8 cellular contexts compared by ENCODE assay signal in genomic region chr19:10719466-10719961, GRCh38. TPM values are rescaled to one million over a fixed set of nuclear protein-coding genes. Genes with fewer than 3 reads are reported as not detected.
A peak's percentile ranks its signal among the peaks of the same experiment; 100 is the strongest.
DNase-seq lines count a peak whose midpoint lies in the region; ATAC-seq and TF ChIP-seq lines count a peak whose summit lies in the region.

No MANE protein-coding gene starts in this region.

- ATAC-seq in activated CD8-positive, alpha-beta memory T cell treated with anti-CD3 and anti-CD28 coated beads, Interleukin-2, amount 10 ng/mL, durations not matched to agents 7 days and 5 days, result no peak
- ATAC-seq in GM18511 (IDR thresholded peaks at IDR 0.05; ENCODE audit: unreplicated experiment), result no peak

- no peak for TF ChIP-seq CTCF in testis (IDR thresholded peaks at IDR 0.05)

- peak overlapping the region; percentile 98 for H3K4me3 Mint-ChIP-seq in activated CD8-positive, alpha-beta memory T cell treated with anti-CD3 and anti-CD28 coated beads, Interleukin-2, amount 10 ng/mL, durations not matched to agents 7 days and 5 days
- H3K4me3 Mint-ChIP-seq in activated CD4-positive, alpha-beta memory T cell treated with anti-CD3 and anti-CD28 coated beads, Interleukin-2, amount 10 ng/mL, durations not matched to agents 7 days and 5 days, result peak overlapping the region; percentile 99

- CTCF ChIA-PET in activated CD8-positive, alpha-beta memory T cell treated with anti-CD3 and anti-CD28 coated beads, Interleukin-2, amount 10 ng/mL, durations not matched to agents 7 days and 5 days (lab: Charles Lee), result interaction anchor here (0.8 to 6.6 kb wide), 11 partner anchors 18 to 152 kb away, joined by 3 to 132 read pairs (median 16); partner anchors contain the start of genes CARM1, QTRT1 and TMED1
- CTCF ChIA-PET in activated CD4-positive, alpha-beta memory T cell treated with anti-CD3 and anti-CD28 coated beads, Interleukin-2, amount 10 ng/mL, durations not matched to agents 7 days and 5 days (lab: Charles Lee), result interaction anchor here (0.7 to 4.9 kb wide), 6 partner anchors 12 to 145 kb away, joined by 3 to 138 read pairs (median 14); partner anchors contain the start of gene TMED1

- H3K9me3 ChIP-seq in iPS-20b (ENCODE audit: insufficient read depth, low read depth, low read length) (no peaks in the 10 kb centered on the region), testis (no peaks in the 10 kb centered on the region)

- H3K4me3 ChIP-seq in iPS-20b (ENCODE audit: low read length), result peak overlapping the region; percentile 78
- peak overlapping the region; percentile 93 to 100 for H3K4me3 ChIP-seq in testis

- H3K4me1 ChIP-seq in iPS-20b (ENCODE audit: insufficient read depth, low read length) (no peaks in the 10 kb centered on the region), testis (peaks cover 24% of the 10 kb centered on the region)

- peaks cover 21% of the 10 kb centered on the region for H3K36me3 Mint-ChIP-seq in activated CD8-positive, alpha-beta memory T cell treated with anti-CD3 and anti-CD28 coated beads, Interleukin-2, amount 10 ng/mL, durations not matched to agents 7 days and 5 days
- H3K36me3 Mint-ChIP-seq in activated CD4-positive, alpha-beta memory T cell treated with anti-CD3 and anti-CD28 coated beads, Interleukin-2, amount 10 ng/mL, durations not matched to agents 7 days and 5 days (ENCODE audit: low read depth), result peaks cover 17% of the 10 kb centered on the region

- intact Hi-C loops in testis (cut with DNase I; ENCODE audit: low total_unique reads), result loop anchor here (5.0 kb wide), 2 partner anchors 48 to 143 kb away; no protein-coding TSS in a partner anchor

- H3K27me3 Mint-ChIP-seq in activated CD8-positive, alpha-beta memory T cell treated with anti-CD3 and anti-CD28 coated beads, Interleukin-2, amount 10 ng/mL, durations not matched to agents 7 days and 5 days, result no peaks in the 10 kb centered on the region
- no peaks in the 10 kb centered on the region for H3K27me3 Mint-ChIP-seq in activated CD4-positive, alpha-beta memory T cell treated with anti-CD3 and anti-CD28 coated beads, Interleukin-2, amount 10 ng/mL, durations not matched to agents 7 days and 5 days

- H3K27me3 ChIP-seq in iPS-20b (ENCODE audit: insufficient read depth, low read length), result no peaks in the 10 kb centered on the region
- no peaks in the 10 kb centered on the region for H3K27me3 ChIP-seq in testis

- H3K9me3 Mint-ChIP-seq in activated CD8-positive, alpha-beta memory T cell treated with anti-CD3 and anti-CD28 coated beads, Interleukin-2, amount 10 ng/mL, durations not matched to agents 7 days and 5 days (ENCODE audit: low read depth), result no peaks in the 10 kb centered on the region
- no peaks in the 10 kb centered on the region for H3K9me3 Mint-ChIP-seq in activated CD4-positive, alpha-beta memory T cell treated with anti-CD3 and anti-CD28 coated beads, Interleukin-2, amount 10 ng/mL, durations not matched to agents 7 days and 5 days

- no peak for DNase-seq in activated CD8-positive, alpha-beta memory T cell treated with anti-CD3 and anti-CD28 coated beads, Interleukin-2, amount 10 ng/mL, durations not matched to agents 7 days and 5 days
- DNase-seq in activated CD8-positive, alpha-beta memory T cell treated with anti-CD3 and anti-CD28 coated beads, Interleukin-2, amount 50 U/mL, for 4 hours, result no peak
- peak; percentile 22 for DNase-seq in activated CD4-positive, alpha-beta memory T cell treated with anti-CD3 and anti-CD28 coated beads, Interleukin-2, amount 10 ng/mL, durations not matched to agents 7 days and 5 days
- DNase-seq in testis (peak; percentile 68), NCI-H526 treated with DMSO at 0.1 percent for 48 hours (lab: John Stamatoyannopoulos, UW) (no peak), ureter (ENCODE audit: low spot score) (no peak)

- TF ChIP-seq POLR2A in testis (IDR thresholded peaks at IDR 0.05), result no peak

- peak overlapping the region; percentile 88; the same call in 1 of the 2 replicates for H3K9ac ChIP-seq in iPS-20b (ENCODE audit: low read depth, low read length)

- 21 to 33% methylated on average over 4 to 5 of the region's 5 CpGs for WGBS in testis, 2 donors

- H3K36me3 ChIP-seq in iPS-20b (ENCODE audit: insufficient read depth, low read depth, low read length), result peaks cover 7% of the 10 kb centered on the region
- H3K36me3 ChIP-seq in testis (ENCODE audit: low read depth, missing control alignments), result no peaks in the 10 kb centered on the region

- no peak overlapping the region for H3K27ac ChIP-seq in iPS-20b (ENCODE audit: low read length)
- H3K27ac ChIP-seq in testis, result peak overlapping the region; percentile 84 to 94

- peak overlapping the region; percentile 90 for H3K27ac Mint-ChIP-seq in activated CD8-positive, alpha-beta memory T cell treated with anti-CD3 and anti-CD28 coated beads, Interleukin-2, amount 10 ng/mL, durations not matched to agents 7 days and 5 days
- H3K27ac Mint-ChIP-seq in activated CD4-positive, alpha-beta memory T cell treated with anti-CD3 and anti-CD28 coated beads, Interleukin-2, amount 10 ng/mL, durations not matched to agents 7 days and 5 days, result peak overlapping the region; percentile 86

- peaks cover 43% of the 10 kb centered on the region for H3K4me1 Mint-ChIP-seq in activated CD8-positive, alpha-beta memory T cell treated with anti-CD3 and anti-CD28 coated beads, Interleukin-2, amount 10 ng/mL, durations not matched to agents 7 days and 5 days
- H3K4me1 Mint-ChIP-seq in activated CD4-positive, alpha-beta memory T cell treated with anti-CD3 and anti-CD28 coated beads, Interleukin-2, amount 10 ng/mL, durations not matched to agents 7 days and 5 days, result peaks cover 38% of the 10 kb centered on the region

- POLR2A ChIA-PET in activated CD4-positive, alpha-beta memory T cell treated with anti-CD3 and anti-CD28 coated beads, Interleukin-2, amount 10 ng/mL, durations not matched to agents 7 days and 5 days (lab: Charles Lee), result interaction anchor here (0.7 to 4.1 kb wide), 11 partner anchors 12 to 142 kb away, joined by 3 to 32 read pairs (median 12); partner anchors contain the start of genes QTRT1 and TMED1

RNA-seq across cellular contexts. Expression of gene DNM2, which starts 1.6 kb away (rescaled TPM):
- 100 to 1,000 TPM; 267 to 315 TPM for total RNA-seq in activated CD8-positive, alpha-beta memory T cell treated with anti-CD3 and anti-CD28 coated beads, Interleukin-2, amount 10 ng/mL, durations not matched to agents 7 days and 5 days
- 100 to 1,000 TPM; 277 to 288 TPM for total RNA-seq in activated CD4-positive, alpha-beta memory T cell treated with anti-CD3 and anti-CD28 coated beads, Interleukin-2, amount 10 ng/mL, durations not matched to agents 7 days and 5 days
- total RNA-seq in testis (100 to 1,000 TPM; 226 to 274 TPM), ureter (352 TPM)
- polyA plus RNA-seq in testis (ENCODE audit: insufficient read depth, low read depth, low replicate concordance), result 166 TPM

RNA-seq across cellular contexts. Expression of gene QTRT1, which starts 18.3 kb away (rescaled TPM):
- total RNA-seq in activated CD8-positive, alpha-beta memory T cell treated with anti-CD3 and anti-CD28 coated beads, Interleukin-2, amount 10 ng/mL, durations not matched to agents 7 days and 5 days, result 10 to 100 TPM; 40.1 to 48.8 TPM
- 10 to 100 TPM; 24.0 to 26.4 TPM for total RNA-seq in activated CD4-positive, alpha-beta memory T cell treated with anti-CD3 and anti-CD28 coated beads, Interleukin-2, amount 10 ng/mL, durations not matched to agents 7 days and 5 days
- total RNA-seq in testis (10 to 100 TPM; 44.3 to 44.6 TPM), ureter (64.2 TPM)
- 27.8 TPM for polyA plus RNA-seq in testis (ENCODE audit: insufficient read depth, low read depth, low replicate concordance)

Comparison
In these comparisons a context has a peak if more than half of its experiments do, and no peak if none do; other contexts are left out.
1. DNase-seq: peak in activated CD4-positive, alpha-beta memory T cell treated with anti-CD3 and anti-CD28 coated beads, Interleukin-2, amount 10 ng/mL, durations not matched to agents 7 days and 5 days (single experiment) and testis (single experiment); none in activated CD8-positive, alpha-beta memory T cell treated with anti-CD3 and anti-CD28 coated beads, Interleukin-2, amount 10 ng/mL, durations not matched to agents 7 days and 5 days (single experiment), activated CD8-positive, alpha-beta memory T cell treated with anti-CD3 and anti-CD28 coated beads, Interleukin-2, amount 50 U/mL, for 4 hours (single experiment), NCI-H526 treated with DMSO at 0.1 percent for 48 hours (single experiment) and ureter (single experiment).